8 cellular contexts compared by ENCODE assay signal in the genomic region with DNA sequence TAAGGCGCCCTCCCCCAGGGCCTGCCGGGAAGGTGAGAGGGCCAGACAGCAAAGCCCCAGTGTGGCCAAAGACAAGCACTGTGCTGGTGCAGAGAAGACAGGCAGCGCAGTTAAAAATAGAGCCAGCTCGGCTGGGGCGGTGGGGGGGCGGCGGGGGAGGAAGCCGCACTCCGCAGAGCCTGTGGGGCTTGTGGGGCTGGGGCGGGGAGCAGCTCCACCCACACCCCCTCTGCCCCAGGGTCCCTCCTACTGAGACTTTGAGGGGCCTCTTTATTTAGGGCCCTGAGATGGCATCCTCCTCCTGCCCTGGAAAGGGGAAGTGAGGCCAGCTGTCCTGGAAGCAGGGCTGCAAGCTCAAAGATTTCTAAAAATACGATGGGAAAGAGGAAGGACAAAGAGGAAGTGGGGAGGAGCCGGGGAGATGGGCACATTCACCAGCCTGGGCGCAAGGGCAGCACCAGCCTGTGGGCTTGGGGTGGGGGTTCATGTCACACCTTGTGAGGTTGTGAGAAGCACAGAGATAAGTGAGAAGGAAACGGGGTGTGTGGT. TPM values are rescaled to one million over a fixed set of nuclear protein-coding genes. Genes with fewer than 3 reads are reported as not detected.
DNase-seq lines count a peak whose midpoint lies in the region; TF ChIP-seq lines count a peak whose summit lies in the region.

No MANE protein-coding gene starts in this region.

- H3K27ac Mint-ChIP-seq in activated naive CD8-positive, alpha-beta T cell, result peak overlapping the region; percentile 96

- H3K9me3 Mint-ChIP-seq in activated naive CD8-positive, alpha-beta T cell (ENCODE audit: low read depth), result no peaks in the 10 kb centered on the region

- no peak for TF ChIP-seq CTCF in GM12875 (IDR thresholded peaks at IDR 0.05; ENCODE audit: borderline replicate concordance, insufficient read depth, low read depth, low read length)

- peak overlapping the region; percentile 92 for H3K4me3 Mint-ChIP-seq in activated naive CD8-positive, alpha-beta T cell

- DNase-seq in NOMO-1 treated with DMSO at 0.1 percent for 48 hours (lab: John Stamatoyannopoulos, UW; ENCODE audit: unreplicated experiment), result peak; percentile 99
- peak; percentile 61 for DNase-seq in mucosa of gallbladder (ENCODE audit: low spot score)
- DNase-seq in amniotic stem cell (lab: John Stamatoyannopoulos, UW), result no peak
- DNase-seq in NCI-H2227 treated with DMSO at 0.1 percent for 48 hours (lab: John Stamatoyannopoulos, UW), result no peak
- DNase-seq in NCI-H82 (lab: John Stamatoyannopoulos, UW), result no peak
- DNase-seq in NCI-H2029 (lab: John Stamatoyannopoulos, UW), result no peak

- H3K27me3 Mint-ChIP-seq in activated naive CD8-positive, alpha-beta T cell, result no peaks in the 10 kb centered on the region

- peaks cover 75% of the 10 kb centered on the region for H3K4me1 Mint-ChIP-seq in activated naive CD8-positive, alpha-beta T cell (ENCODE audit: low read depth)

- peaks cover 4% of the 10 kb centered on the region for H3K36me3 Mint-ChIP-seq in activated naive CD8-positive, alpha-beta T cell

- H3K4me3 ChIP-seq in GM12875 (ENCODE audit: low read depth, low read length), result peak overlapping the region; percentile 63

RNA-seq across cellular contexts. Expression of a gene that starts 2.6 kb away (rescaled TPM):
- total RNA-seq in mucosa of gallbladder, result 24.1 TPM

RNA-seq across cellular contexts. Expression of a gene that starts 40.8 kb away (rescaled TPM):
- 46.4 TPM for total RNA-seq in mucosa of gallbladder

Comparison
In these comparisons a context has a peak if more than half of its experiments do, and no peak if none do; other contexts are left out.
1. DNase-seq: peak in NOMO-1 treated with DMSO at 0.1 percent for 48 hours (single experiment) and mucosa of gallbladder (single experiment); none in amniotic stem cell (single experiment), NCI-H2227 treated with DMSO at 0.1 percent for 48 hours (single experiment), NCI-H82 (single experiment) and NCI-H2029 (single experiment).